Comparison of ENCODE assay signal across 26 cellular contexts in the genomic region with DNA sequence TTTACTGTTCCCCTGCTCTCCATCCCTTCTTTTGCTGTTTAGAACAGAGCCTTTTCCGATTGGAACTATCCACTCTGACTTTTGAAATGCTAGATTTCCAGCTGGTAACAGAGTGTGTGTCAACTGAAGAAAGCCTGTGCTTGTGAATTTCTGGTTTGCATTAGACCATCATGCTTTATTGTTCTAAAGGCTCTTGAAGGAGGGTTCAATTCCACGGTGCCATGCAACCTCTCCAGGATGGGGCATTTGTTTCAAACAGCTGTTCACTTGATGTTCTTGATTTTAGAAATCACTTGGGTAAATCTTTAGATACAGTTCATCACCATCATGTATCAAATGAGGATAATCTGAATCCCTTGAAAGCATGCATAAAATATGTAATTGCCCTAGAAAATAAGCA.
"Had no signal": no experiment of that assay in that cellular context is flagged by ENCODE, and none has a peak within 500 bp of the region (broad histone marks: within the 10 kb centered on the region; RNA-seq: fewer than 3 reads in every experiment).

No MANE protein-coding gene starts in this region.

- DNase-seq: dorsolateral prefrontal cortex; effector CD8-positive, alpha-beta T cell; hippocampal formation; left colon; left ventricle myocardium superior; mesenchymal stem cell; naive thymus-derived CD4-positive, alpha-beta T cell; nephron progenitor cell; psoas muscle; retina; spleen; stimulated activated CD4-positive, alpha-beta T cell treated with anti-CD3 and anti-CD28 coated beads, Interleukin-15, amount 100 ng/mL, for 24 hours; stimulated activated CD4-positive, alpha-beta T cell treated with anti-CD3 and anti-CD28 coated beads, Interleukin-1b, Interleukin-23, amount 100 ng/mL, for 48 hours; stimulated activated CD4-positive, alpha-beta T cell treated with anti-CD3 and anti-CD28 coated beads, Interleukin-4, amount 100 ng/mL, for 4 hours; stimulated activated naive B cell treated with anti-CD40 and anti-IgM and Interleukin-4, amounts not matched to agents 10 μg/mL and 1 μg/mL and 100 μg/mL, for 72 hours; stimulated activated naive CD8-positive, alpha-beta T cell treated with anti-CD3 and anti-CD28 coated beads, Interleukin-15, amount 100 ng/mL, for 72 hours; testis; upper lobe of right lung had no signal

- H3K36me3 ChIP-seq: gastroesophageal sphincter, neutrophil, spleen, tibial nerve, upper lobe of right lung, vagina had no signal

- H3K27me3 ChIP-seq: gastroesophageal sphincter, neutrophil, testis, tibial nerve, upper lobe of right lung, vagina had no signal

- H3K4me3 ChIP-seq: coronary artery, dorsolateral prefrontal cortex, gastroesophageal sphincter, lung, psoas muscle, spleen, testis, tibial nerve, upper lobe of right lung, vagina had no signal

- H3K4me1 ChIP-seq: spleen, testis, vagina had no signal

- H3K9me3 ChIP-seq: gastroesophageal sphincter, neutrophil, psoas muscle, testis, tibial nerve, upper lobe of right lung, vagina had no signal

- H3K27ac ChIP-seq: coronary artery, dorsolateral prefrontal cortex, gastroesophageal sphincter, neutrophil, psoas muscle, spleen, testis, tibial nerve, upper lobe of right lung, vagina had no signal

- ATAC-seq: esophagus mucosa; gastroesophageal sphincter; left colon; left ventricle myocardium superior; naive thymus-derived CD4-positive, alpha-beta T cell; psoas muscle; sciatic nerve; stimulated activated naive B cell treated with anti-CD40 and anti-IgM and Interleukin-4, amounts not matched to agents 10 μg/mL and 1 μg/mL and 100 μg/mL, for 72 hours; stimulated activated naive CD8-positive, alpha-beta T cell treated with anti-CD3 and anti-CD28 coated beads, Interleukin-15, amount 100 ng/mL, for 72 hours; upper lobe of right lung had no signal
